ENCODE assay signal across 7 cellular contexts in the genomic region with DNA sequence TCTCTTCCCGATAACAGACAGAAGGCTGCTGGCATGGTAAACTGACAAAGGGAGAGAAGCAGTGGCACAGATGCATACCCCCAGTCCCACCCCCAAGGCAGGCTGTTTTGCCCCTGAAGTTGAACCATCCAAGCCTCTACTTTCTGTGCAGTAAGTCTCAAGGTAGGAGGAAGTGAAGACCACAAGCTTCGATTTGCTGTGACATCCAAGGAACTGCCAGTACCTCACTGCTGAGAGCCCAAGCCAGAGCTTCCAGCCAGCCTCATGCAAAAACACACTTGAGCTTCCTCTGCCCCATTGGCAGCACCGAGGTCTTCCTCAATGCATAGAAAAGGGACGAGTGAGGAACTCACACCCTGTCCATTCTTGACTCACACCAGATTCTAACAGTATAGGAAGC.
A peak's percentile ranks its signal among the peaks of the same experiment; 100 is the strongest.
DNase-seq lines count a peak whose midpoint lies in the region; ATAC-seq and TF ChIP-seq lines count a peak whose summit lies in the region.
"Not testable (repeated sequence)": the region's sequence is repeated elsewhere in the genome, so short reads cannot be mapped to it uniquely, and the experiment has no call there.

No MANE protein-coding gene starts in this region.

- H3K27me3 Mint-ChIP-seq in activated B cell treated with CpG ODN at 0.5 μM for 24 hours; activated naive CD4-positive, alpha-beta T cell treated with anti-CD3 and anti-CD28 coated beads, Interleukin-2, amount 10 ng/mL, durations not matched to agents 7 days and 5 days: not testable (repeated sequence)

- H3K27me3 ChIP-seq in BLaER1 treated with 17β-estradiol and CSF1 and Interleukin-3, amounts not matched to agents 10 nM and 100 nM; OCI-LY3 (ENCODE audit: low read depth, low read length); neutrophil: not testable (repeated sequence)

- not testable (repeated sequence) for ATAC-seq in activated B cell treated with CpG ODN at 0.5 μM for 24 hours (ENCODE audit: low read depth)

- H4K20me1 ChIP-seq in BLaER1 treated with 17β-estradiol and CSF1 and Interleukin-3, amounts not matched to agents 10 nM and 100 nM = not testable (repeated sequence)
- peaks cover 31% of the 10 kb centered on the region for H4K20me1 ChIP-seq in OCI-LY3 (ENCODE audit: insufficient read depth, low read length)

- intact Hi-C loops in activated B cell treated with CpG ODN at 0.5 μM for 24 hours (cut with micrococcal nuclease) = not testable (repeated sequence)

- H3K4me2 ChIP-seq in BLaER1 treated with 17β-estradiol and CSF1 and Interleukin-3, amounts not matched to agents 10 nM and 100 nM = peak overlapping the region; percentile 37 to 70 (median 58); a peak in 20 of 22 replicates
- peak overlapping the region; percentile 43 for H3K4me2 ChIP-seq in OCI-LY3 (ENCODE audit: low read length)

- not testable (repeated sequence) for TF ChIP-seq CTCF in OCI-LY3 (IDR thresholded peaks at IDR 0.05; ENCODE audit: low read depth, low read length); activated B cell treated with CpG ODN at 0.5 μM for 24 hours (IDR thresholded peaks at IDR 0.05); neutrophil (IDR thresholded peaks at IDR 0.05)

- peak overlapping the region in 8 of 11 experiments; percentile 19 to 53 (median 36); a peak in 7 of 22 replicates for H3K27ac ChIP-seq in BLaER1 treated with 17β-estradiol and CSF1 and Interleukin-3, amounts not matched to agents 10 nM and 100 nM
- H3K27ac ChIP-seq in OCI-LY3 (ENCODE audit: low read length) = peak overlapping the region; percentile 19; the same call in 1 of the 2 replicates
- peak overlapping the region; percentile 66 for H3K27ac ChIP-seq in neutrophil

- peak overlapping the region; percentile 81 for H3K27ac Mint-ChIP-seq in activated B cell treated with CpG ODN at 0.5 μM for 24 hours
- H3K27ac Mint-ChIP-seq in activated naive CD4-positive, alpha-beta T cell treated with anti-CD3 and anti-CD28 coated beads, Interleukin-2, amount 10 ng/mL, durations not matched to agents 7 days and 5 days = peak overlapping the region; percentile 42

- H3K4me3 Mint-ChIP-seq in activated B cell treated with CpG ODN at 0.5 μM for 24 hours = peak overlapping the region; percentile 28
- H3K4me3 Mint-ChIP-seq in activated naive CD4-positive, alpha-beta T cell treated with anti-CD3 and anti-CD28 coated beads, Interleukin-2, amount 10 ng/mL, durations not matched to agents 7 days and 5 days = not testable (repeated sequence)

- H3K36me3 ChIP-seq in BLaER1 treated with 17β-estradiol and CSF1 and Interleukin-3, amounts not matched to agents 10 nM and 100 nM; OCI-LY3 (replicated peaks; ENCODE audit: low read depth, low read length); neutrophil: not testable (repeated sequence)

- not testable (repeated sequence) for H3K36me3 Mint-ChIP-seq in activated B cell treated with CpG ODN at 0.5 μM for 24 hours (ENCODE audit: low read depth)
- H3K36me3 Mint-ChIP-seq in activated naive CD4-positive, alpha-beta T cell treated with anti-CD3 and anti-CD28 coated beads, Interleukin-2, amount 10 ng/mL, durations not matched to agents 7 days and 5 days = peaks cover 11% of the 10 kb centered on the region

- CTCF ChIA-PET in activated B cell treated with CpG ODN at 0.5 μM for 24 hours (lab: Charles Lee); activated naive CD4-positive, alpha-beta T cell treated with anti-CD3 and anti-CD28 coated beads, Interleukin-2, amount 10 ng/mL, durations not matched to agents 7 days and 5 days (lab: Charles Lee): not testable (repeated sequence)

- not testable (repeated sequence) for H3K4me3 ChIP-seq in BLaER1 treated with 17β-estradiol and CSF1 and Interleukin-3, amounts not matched to agents 10 nM and 100 nM; Jurkat, Clone E6-1 (ENCODE audit: low read length); OCI-LY3 (ENCODE audit: low read length); neutrophil (ENCODE audit: low read depth in 1 of 2, low read length in 1 of 2)

- not testable (repeated sequence) for H2AFZ ChIP-seq in OCI-LY3 (ENCODE audit: low read depth, low read length)

- H3K4me1 ChIP-seq in BLaER1 treated with 17β-estradiol and CSF1 and Interleukin-3, amounts not matched to agents 10 nM and 100 nM = peaks cover 14 to 32% (median 27%) of the 10 kb centered on the region in 10 experiments; a peak in 19 of 20 replicates
- H3K4me1 ChIP-seq in OCI-LY3 (ENCODE audit: low read length) (peaks cover 27% of the 10 kb centered on the region), neutrophil (ENCODE audit: control insufficient read depth in 1 of 2, insufficient read depth in 1 of 2, low read depth in 1 of 2, low read length in 1 of 2) (peaks cover 17% of the 10 kb centered on the region in 2 experiments)

- POLR2A ChIA-PET in activated B cell treated with CpG ODN at 0.5 μM for 24 hours (lab: Charles Lee) = not testable (repeated sequence)

- H3K79me2 ChIP-seq in OCI-LY3 (ENCODE audit: low read length) = not testable (repeated sequence)

- H3K9ac ChIP-seq in BLaER1 treated with 17β-estradiol and CSF1 and Interleukin-3, amounts not matched to agents 10 nM and 100 nM; OCI-LY3 (ENCODE audit: low read length): not testable (repeated sequence)

- DNase-seq in Jurkat, Clone E6-1 (ENCODE audit: low read depth, low spot score) = peak; percentile 58
- not testable (repeated sequence) for DNase-seq in activated B cell treated with CpG ODN at 0.5 μM for 24 hours; activated naive CD4-positive, alpha-beta T cell treated with anti-CD3 and anti-CD28 coated beads, Interleukin-2, amount 10 ng/mL, durations not matched to agents 7 days and 5 days
- DNase-seq in islet precursor cell = peak; percentile 4

- peaks cover 39% of the 10 kb centered on the region for H3K4me1 Mint-ChIP-seq in activated B cell treated with CpG ODN at 0.5 μM for 24 hours
- peaks cover 28% of the 10 kb centered on the region for H3K4me1 Mint-ChIP-seq in activated naive CD4-positive, alpha-beta T cell treated with anti-CD3 and anti-CD28 coated beads, Interleukin-2, amount 10 ng/mL, durations not matched to agents 7 days and 5 days

- not testable (repeated sequence) for H3K9me3 Mint-ChIP-seq in activated B cell treated with CpG ODN at 0.5 μM for 24 hours; activated naive CD4-positive, alpha-beta T cell treated with anti-CD3 and anti-CD28 coated beads, Interleukin-2, amount 10 ng/mL, durations not matched to agents 7 days and 5 days

- H3K9me3 ChIP-seq in BLaER1 treated with 17β-estradiol and CSF1 and Interleukin-3, amounts not matched to agents 10 nM and 100 nM (replicated peaks in 1 of 11); OCI-LY3 (ENCODE audit: insufficient read depth, low read length); neutrophil: not testable (repeated sequence)
